ENCODE assay signal across 21 cellular contexts in the genomic region with DNA sequence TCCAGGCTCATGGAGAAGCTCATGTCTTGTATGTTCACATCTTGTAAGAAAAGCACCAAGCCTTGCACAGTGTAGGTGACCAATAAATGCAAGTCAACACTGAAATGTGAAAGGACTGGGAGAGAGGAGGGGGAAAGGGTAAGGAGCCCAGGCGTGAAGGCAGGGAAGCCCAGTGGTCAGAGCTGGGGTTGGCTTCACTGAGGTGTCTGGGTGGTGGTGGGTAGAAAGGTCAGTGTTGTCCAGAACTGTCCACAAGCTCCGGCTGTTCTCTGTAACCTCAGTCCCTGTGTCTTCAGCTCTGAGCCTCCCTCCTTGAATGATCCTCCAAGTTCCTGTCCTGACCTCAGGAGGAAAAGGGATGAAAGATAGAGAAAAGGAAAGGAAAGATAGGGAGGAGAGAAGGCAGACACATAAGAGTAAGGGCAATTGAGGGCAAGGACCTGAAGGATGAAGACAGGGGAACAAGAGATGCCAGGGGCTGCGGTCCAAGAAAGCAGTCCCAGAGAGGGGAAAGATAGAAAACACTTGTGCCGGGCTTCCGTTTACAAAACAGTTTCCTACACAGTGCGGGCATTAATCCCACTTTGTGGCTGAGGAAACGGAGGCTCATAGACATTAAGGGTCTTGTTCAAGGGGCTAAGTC. TPM values are rescaled to one million over a fixed set of nuclear protein-coding genes. Genes with fewer than 3 reads are reported as not detected.
DNase-seq lines count a peak whose midpoint lies in the region; ATAC-seq and TF ChIP-seq lines count a peak whose summit lies in the region.
"Had no signal": no experiment of that assay in that cellular context is flagged by ENCODE, and none has a peak within 500 bp of the region (broad histone marks: within the 10 kb centered on the region; RNA-seq: fewer than 3 reads in every experiment).

No MANE protein-coding gene starts in this region.

- peak overlapping the region; percentile 26 to 86 (median 81) for H3K27ac ChIP-seq in gastroesophageal sphincter
- H3K27ac ChIP-seq: BLaER1, HL-60 had no signal

- 24 to 31% methylated on average over 2 to 7 of the region's 7 CpGs for whole genome bisulfite sequencing in gastroesophageal sphincter (ENCODE audit: low coverage in 1 of 2), 2 donors

- no peaks in the 10 kb centered on the region for H3K27me3 Mint-ChIP-seq in activated naive CD4-positive, alpha-beta T cell treated with anti-CD3 and anti-CD28 coated beads, Interleukin-2, amount 50 U/mL, for 24 hours
- H3K27me3 Mint-ChIP-seq in osteocyte (ENCODE audit: unreplicated experiment), result no peaks in the 10 kb centered on the region
- H3K27me3 Mint-ChIP-seq in type B pancreatic cell, result peaks cover 19% of the 10 kb centered on the region

- no peak for DNase-seq in activated naive CD4-positive, alpha-beta T cell (lab: John Stamatoyannopoulos, UW)
- no peak for DNase-seq in osteocyte (ENCODE audit: extremely low spot score, unreplicated experiment)
- no peak for DNase-seq in type B pancreatic cell (ENCODE audit: extremely low spot score, unreplicated experiment)
- DNase-seq in central memory CD4-positive, alpha-beta T cell, result no peak
- DNase-seq in activated CD4-positive, alpha-beta T cell treated with anti-CD3 and anti-CD28 coated beads, Interleukin-2, amount 50 U/mL, for 48 hours, result no peak
- no peak for DNase-seq in stimulated activated naive CD4-positive, alpha-beta T cell treated with Interleukin-2 at 50 U/mL for 16 hours (lab: John Stamatoyannopoulos, UW)
- DNase-seq: 8988T; activated CD4-positive, CD25-positive, alpha-beta regulatory T cell treated with anti-CD3 and anti-CD28 coated beads, Interleukin-2, amount 50 U/mL, for 72 hours; activated naive CD4-positive, alpha-beta T cell treated with anti-CD3 and anti-CD28 coated beads, Interleukin-2, amount 50 U/mL, for 16 hours; DMS53; endodermal cell; foreskin melanocyte; KG1; NCI-H1092 treated with DMSO at 0.1 percent for 48 hours; NK-92 treated with Interleukin-12 subunit alpha and Interleukin-12 subunit beta, amount 100 ng/mL, for 24 hours; SHP77 treated with DMSO at 0.1 percent for 48 hours; T-helper 2 cell had no signal

- peaks cover 5 to 87% (median 61%) of the 10 kb centered on the region in 3 donors for H3K4me1 ChIP-seq in gastroesophageal sphincter

- peak; percentile 5 for ATAC-seq in gastroesophageal sphincter

- H3K4me3 Mint-ChIP-seq in activated naive CD4-positive, alpha-beta T cell treated with anti-CD3 and anti-CD28 coated beads, Interleukin-2, amount 50 U/mL, for 24 hours, result no peak overlapping the region
- no peak overlapping the region for H3K4me3 Mint-ChIP-seq in osteocyte (ENCODE audit: unreplicated experiment)
- H3K4me3 Mint-ChIP-seq in type B pancreatic cell, result no peak overlapping the region
- H3K4me3 Mint-ChIP-seq: endodermal cell had no signal

- TF ChIP-seq CTCF in gastroesophageal sphincter (IDR thresholded peaks at IDR 0.05) (no peak), osteocyte (IDR thresholded peaks at IDR 0.05) (no peak), type B pancreatic cell (conservative IDR thresholded peaks at IDR 0.05) (no peak)

- H3K4me3 ChIP-seq in gastroesophageal sphincter, result no peak overlapping the region
- H3K4me3 ChIP-seq: BLaER1 had no signal

- TF ChIP-seq EP300 in gastroesophageal sphincter (IDR thresholded peaks at IDR 0.05), result no peak

- peak overlapping the region; percentile 62 for H3K27ac Mint-ChIP-seq in activated naive CD4-positive, alpha-beta T cell treated with anti-CD3 and anti-CD28 coated beads, Interleukin-2, amount 50 U/mL, for 24 hours
- H3K27ac Mint-ChIP-seq in osteocyte (ENCODE audit: unreplicated experiment), result peak overlapping the region; percentile 70
- peak overlapping the region; percentile 65 for H3K27ac Mint-ChIP-seq in type B pancreatic cell
- H3K27ac Mint-ChIP-seq: endodermal cell had no signal

- peaks cover 0 to 19% of the 10 kb centered on the region in 2 donors for H3K36me3 ChIP-seq in gastroesophageal sphincter

- no peaks in the 10 kb centered on the region for H3K27me3 ChIP-seq in gastroesophageal sphincter
- H3K27me3 ChIP-seq: BLaER1 had no signal

- H3K9me3 ChIP-seq in gastroesophageal sphincter, result no peaks in the 10 kb centered on the region
- H3K9me3 ChIP-seq: BLaER1 had no signal

- peaks cover 36% of the 10 kb centered on the region for H3K4me1 Mint-ChIP-seq in activated naive CD4-positive, alpha-beta T cell treated with anti-CD3 and anti-CD28 coated beads, Interleukin-2, amount 50 U/mL, for 24 hours
- peaks cover 75% of the 10 kb centered on the region for H3K4me1 Mint-ChIP-seq in osteocyte (ENCODE audit: unreplicated experiment)
- peaks cover 43% of the 10 kb centered on the region for H3K4me1 Mint-ChIP-seq in type B pancreatic cell (ENCODE audit: unreplicated experiment)

- no peaks in the 10 kb centered on the region for H3K36me3 Mint-ChIP-seq in activated naive CD4-positive, alpha-beta T cell treated with anti-CD3 and anti-CD28 coated beads, Interleukin-2, amount 50 U/mL, for 24 hours
- H3K36me3 Mint-ChIP-seq in osteocyte (ENCODE audit: unreplicated experiment) (peaks cover 8% of the 10 kb centered on the region), type B pancreatic cell (peaks cover 20% of the 10 kb centered on the region)

- no peak for TF ChIP-seq POLR2A in gastroesophageal sphincter (IDR thresholded peaks at IDR 0.05)

- no peaks in the 10 kb centered on the region for H3K9me3 Mint-ChIP-seq in activated naive CD4-positive, alpha-beta T cell treated with anti-CD3 and anti-CD28 coated beads, Interleukin-2, amount 50 U/mL, for 24 hours
- H3K9me3 Mint-ChIP-seq in osteocyte (ENCODE audit: unreplicated experiment) (no peaks in the 10 kb centered on the region), type B pancreatic cell (no peaks in the 10 kb centered on the region)
- H3K9me3 Mint-ChIP-seq: endodermal cell had no signal

RNA-seq across cellular contexts. Expression of gene TNXB, which starts 2.4 kb away (rescaled TPM):
- total RNA-seq in gastroesophageal sphincter (100 to 1,000 TPM; 148 to 394 (median 190) TPM), osteocyte (13.1 and 13.9 TPM in 2 replicates), type B pancreatic cell (ENCODE audit: low replicate concordance) (20.8 and 22.2 TPM in 2 replicates)

RNA-seq across cellular contexts. Expression of gene ATF6B, which starts 16.5 kb away (rescaled TPM):
- 10 to 100 TPM; 13.3 to 26.9 (median 25.2) TPM for total RNA-seq in gastroesophageal sphincter
- total RNA-seq in osteocyte, result 109 and 116 TPM in 2 replicates
- total RNA-seq in type B pancreatic cell (ENCODE audit: low replicate concordance), result 95.8 and 99.3 TPM in 2 replicates

RNA-seq across cellular contexts. Expression of gene FKBPL, which starts 18.5 kb away (rescaled TPM):
- 1 to 10 TPM; 2.3 to 4.2 (median 3.7) TPM for total RNA-seq in gastroesophageal sphincter
- 5.3 and 7.5 TPM in 2 replicates for total RNA-seq in osteocyte
- 8.4 and 10.1 TPM in 2 replicates for total RNA-seq in type B pancreatic cell (ENCODE audit: low replicate concordance)

RNA-seq across cellular contexts. Expression of gene PRRT1, which starts 40.2 kb away (rescaled TPM):
- total RNA-seq in gastroesophageal sphincter, result 1 to 10 TPM; 1.2 to 4.8 (median 3.1) TPM
- total RNA-seq in osteocyte, result 1.2 and 2.1 TPM in 2 replicates
- 1.00 and 2.7 TPM in 2 replicates for total RNA-seq in type B pancreatic cell (ENCODE audit: low replicate concordance)

RNA-seq across cellular contexts. Expression of gene PPT2, which starts 42.4 kb away (rescaled TPM):
- 100 to 1,000 TPM in 1 of 4 donors, 10 to 100 TPM in 3; 16.0 to 120 (median 25.5) TPM for total RNA-seq in gastroesophageal sphincter
- total RNA-seq in osteocyte, result 40.8 and 45.5 TPM in 2 replicates
- total RNA-seq in type B pancreatic cell (ENCODE audit: low replicate concordance), result 44.1 and 46.9 TPM in 2 replicates
